In genomic region chr12:101924647-101925046, GRCh38 we compare ENCODE assay signal across 13 cellular contexts. TPM values are rescaled to one million over a fixed set of nuclear protein-coding genes. Genes with fewer than 3 reads are reported as not detected.
DNase-seq lines count a peak whose midpoint lies in the region; ATAC-seq, FAIRE-seq and TF ChIP-seq lines count a peak whose summit lies in the region.
"Had no signal": no experiment of that assay in that cellular context is flagged by ENCODE, and none has a peak within 500 bp of the region (broad histone marks: within the 10 kb centered on the region; RNA-seq: fewer than 3 reads in every experiment).

No MANE protein-coding gene starts in this region.

- no peak for TF ChIP-seq EP300 in K562 (IDR thresholded peaks at IDR 0.05; ENCODE audit: low read length)

- no peak overlapping the region for H2BK15ac ChIP-seq in neuronal stem cell (ENCODE audit: low read length)

- H3K36me3 ChIP-seq in K562 (ENCODE audit: control insufficient read depth, insufficient read depth, low read length): no peaks in the 10 kb centered on the region
- H3K36me3 ChIP-seq in neuronal stem cell (replicated peaks in 1 of 2; ENCODE audit: control insufficient read depth in 2 of 2, insufficient read depth in 2 of 2, low read length in 2 of 2): no peaks in the 10 kb centered on the region

- H2AFZ ChIP-seq in K562 (ENCODE audit: low read depth, low read length) (peak overlapping the region; percentile 74), neuronal stem cell (ENCODE audit: low read length) (peak overlapping the region; percentile 68)

- no TSS peak for BruUV-seq in K562 (replicated peaks; lab: Mats Ljungman, UMichigan)

- TF ChIP-seq RAD21 in K562 (CRISPR knock-in tag; conservative IDR thresholded peaks at IDR 0.05 in 1 of 2, IDR thresholded peaks at IDR 0.05 in 1 of 2): no peak

- H3K27me3 ChIP-seq in K562 (ENCODE audit: control insufficient read depth in 2 of 2, insufficient read depth in 2 of 2, low read length in 2 of 2): peaks cover 0 to 8% of the 10 kb centered on the region in 2 experiments; a peak in 2 of 5 replicates
- no peaks in the 10 kb centered on the region for H3K27me3 ChIP-seq in neuronal stem cell (ENCODE audit: control insufficient read depth in 3 of 3, insufficient read depth in 3 of 3, low read depth in 1 of 3, low read length in 3 of 3)

- DNase-seq in EL (peak; percentile 60), MV-4-11 (lab: John Stamatoyannopoulos, UW) (peak; percentile 58), K562 (ENCODE audit: extremely low read depth in 1 of 4, low spot score in 3 of 4) (peak; percentile 65 to 93 (median 90)), neuronal stem cell (ENCODE audit: low spot score) (no peak), NCI-H2171 treated with DMSO at 0.1 percent for 48 hours (lab: John Stamatoyannopoulos, UW) (no peak), GM13977 (ENCODE audit: low spot score) (no peak), mucosa of gallbladder (ENCODE audit: low spot score) (no peak), GM13976 (ENCODE audit: low spot score) (no peak)
- DNase-seq: activated CD8-positive, alpha-beta T cell treated with anti-CD3 and anti-CD28 coated beads, Interleukin-2, amount 10 ng/mL, durations not matched to agents 7 days and 5 days; DMS 273 treated with DMSO at 0.1 percent for 48 hours; NCI-H2029 had no signal

- H4K8ac ChIP-seq in neuronal stem cell (ENCODE audit: low read depth, low read length): no peak overlapping the region

- no peak overlapping the region for H2BK120ac ChIP-seq in neuronal stem cell (ENCODE audit: low read depth, low read length)

- CTCF ChIA-PET in K562 (lab: Yijun Ruan, JAX; ENCODE audit: low intra/inter-chr PET ratio): no interaction called here

- H4K20me1 ChIP-seq in K562 (replicated peaks; ENCODE audit: control insufficient read depth, insufficient read depth, low read length): no peaks in the 10 kb centered on the region

- H3K4me3 ChIP-seq in K562 (no peak overlapping the region), neuronal stem cell (ENCODE audit: low read length in 2 of 2) (no peak overlapping the region)
- H3K4me3 ChIP-seq: SK-N-MC had no signal

- H3K18ac ChIP-seq in neuronal stem cell (ENCODE audit: low read length): no peak overlapping the region

- H4K91ac ChIP-seq in neuronal stem cell (ENCODE audit: low read depth, low read length, poor library complexity): no peak overlapping the region

- in situ Hi-C loops in K562 (cut with MboI) (loop anchor here (25.0 kb wide), 1 partner anchor 563 kb away; the partner anchor contains the start of gene IGF1), GM13977 (cut with MboI; ENCODE audit: low pct_unique_long_range_greater_than_20kb, low sequenced_read_pairs, unreplicated experiment) (loop anchor here (25.0 kb wide), 1 partner anchor 813 kb away; no protein-coding TSS in a partner anchor), GM13976 (cut with MboI; ENCODE audit: low sequenced_read_pairs, unreplicated experiment) (no loop called here)

- H2BK12ac ChIP-seq in neuronal stem cell (ENCODE audit: low read length): no peak overlapping the region

- intact Hi-C loops in K562 (cut with micrococcal nuclease): no loop called here

- no peaks in the 10 kb centered on the region for H3K9me1 ChIP-seq in K562 (ENCODE audit: control insufficient read depth, insufficient read depth, low read length)

- WGBS in K562 (ENCODE audit: insufficient coverage, low coverage, missing lambda C conversion rate): 21% methylated on average over 4 of the region's 4 CpGs
- no CpG with 5 or more reads among the region's 4 CpGs for WGBS in neuronal stem cell (ENCODE audit: extremely low coverage in 2 of 2, insufficient read length in 2 of 2, insufficient replicate concordance in 1 of 2), 2 donors

- TF ChIP-seq POLR2A in K562 (conservative IDR thresholded peaks at IDR 0.05): no peak

- H2BK5ac ChIP-seq in neuronal stem cell (ENCODE audit: low read length): no peak overlapping the region

- H3K27ac ChIP-seq in K562 (ENCODE audit: extremely low read depth, low read depth, low read length) (no peak overlapping the region), neuronal stem cell (replicated peaks; ENCODE audit: low read length) (no peak overlapping the region)
- H3K27ac ChIP-seq: SK-N-MC had no signal

- H3K4me1 ChIP-seq in K562 (replicated peaks in 1 of 2; ENCODE audit: control insufficient read depth in 2 of 2, insufficient read depth in 2 of 2, low read length in 2 of 2): no peaks in the 10 kb centered on the region; a peak in 2 of 5 replicates
- no peaks in the 10 kb centered on the region for H3K4me1 ChIP-seq in neuronal stem cell (ENCODE audit: control insufficient read depth in 2 of 2, insufficient read depth in 1 of 2, low read depth in 1 of 2, low read length in 2 of 2)

- H3K9me3 ChIP-seq in K562 (replicated peaks; ENCODE audit: control insufficient read depth, insufficient read depth, low read depth, low read length): peaks cover 3% of the 10 kb centered on the region; the same call in 1 of the 2 replicates
- no peaks in the 10 kb centered on the region for H3K9me3 ChIP-seq in neuronal stem cell (replicated peaks in 1 of 2; ENCODE audit: control insufficient read depth in 2 of 2, insufficient read depth in 1 of 2, low read depth in 1 of 2, low read length in 2 of 2)

- no peak overlapping the region for H3K4ac ChIP-seq in neuronal stem cell (ENCODE audit: low read length)

- H3K79me2 ChIP-seq in K562 (ENCODE audit: control insufficient read depth, insufficient read depth, low read length): no peaks in the 10 kb centered on the region

- peak; percentile 99 for ATAC-seq in K562
- ATAC-seq: activated CD8-positive, alpha-beta T cell treated with anti-CD3 and anti-CD28 coated beads, Interleukin-2, amount 10 ng/mL, durations not matched to agents 7 days and 5 days; HCT116 had no signal

- H2AK5ac ChIP-seq in neuronal stem cell (ENCODE audit: low read depth, low read length): no peak overlapping the region

- H3K9ac ChIP-seq in K562 (ENCODE audit: insufficient read depth in 1 of 2, low read depth in 2 of 2, low read length in 2 of 2): no peak overlapping the region
- no peak overlapping the region for H3K9ac ChIP-seq in neuronal stem cell (ENCODE audit: low read depth, low read length, poor library complexity)

- no peak overlapping the region for H3K14ac ChIP-seq in neuronal stem cell (ENCODE audit: low read length)

- H3K23ac ChIP-seq in neuronal stem cell (ENCODE audit: low read depth, low read length, poor library complexity): no peak overlapping the region

- peak overlapping the region; percentile 56 for H3K4me2 ChIP-seq in K562 (ENCODE audit: insufficient read depth, low read length)
- no peak overlapping the region for H3K4me2 ChIP-seq in neuronal stem cell (ENCODE audit: insufficient read depth, low read length, poor library complexity, severe bottlenecking)

- peak; percentile 92 for FAIRE-seq in K562 (lab: Jason Lieb, UNC)

- POLR2A ChIA-PET in K562 (lab: Yijun Ruan, JAX): no interaction called here

- TF ChIP-seq CTCF in K562 (IDR thresholded peaks at IDR 0.05 in 2 of 3, conservative IDR thresholded peaks at IDR 0.05 in 1 of 3; ENCODE audit: insufficient read depth in 2 of 3, low read depth in 1 of 3, low read length in 3 of 3) (no peak), GM13977 (IDR thresholded peaks at IDR 0.05; ENCODE audit: extremely low read depth, insufficient read depth, missing control alignments) (no peak), GM13976 (IDR thresholded peaks at IDR 0.05; ENCODE audit: borderline replicate concordance, control extremely low read depth, extremely low read depth, insufficient read depth, missing control alignments) (no peak)

- H3K79me1 ChIP-seq in neuronal stem cell (ENCODE audit: low read depth, low read length): no peaks in the 10 kb centered on the region

TF ChIP-seq in K562, 482 proteins besides CTCF, POLR2A, EP300 and RAD21 (continues in another document):
- no peak for TF ChIP-seq FUS (optimal IDR thresholded peaks at IDR 0.05; ENCODE audit: low read depth, low read length)
- peak; percentile 68 for TF ChIP-seq POLR2H (tag; IDR thresholded peaks at IDR 0.05; ENCODE audit: low read depth)
- no peak for TF ChIP-seq TAF7 (tag; IDR thresholded peaks at IDR 0.05)
- TF ChIP-seq CC2D1A (IDR thresholded peaks at IDR 0.05): peak; percentile 67
- peak; percentile 89 for TF ChIP-seq NFYB (IDR thresholded peaks at IDR 0.05; ENCODE audit: extremely low read depth, insufficient read length)
- no peak for TF ChIP-seq TEAD1 (CRISPR knock-in tag; IDR thresholded peaks at IDR 0.05)
- TF ChIP-seq CBFA2T2 (conservative IDR thresholded peaks at IDR 0.05): peak; percentile 66
- peak; percentile 67 for TF ChIP-seq FOS (IDR thresholded peaks at IDR 0.05; ENCODE audit: extremely low read depth, insufficient read length)

RNA-seq across cellular contexts. Expression of gene DRAM1, which starts 47.3 kb away (rescaled TPM):
- 4.1 and 12.3 TPM in 2 replicates for total RNA-seq in K562 (2011; cell fraction: chromatin; rRNA removed; ENCODE audit: low replicate concordance)
- total RNA-seq in K562 (2011; cell fraction: nucleolus; rRNA removed): 1.8 and 4.9 TPM in 2 replicates
- total RNA-seq in K562 (2011; cell fraction: nucleoplasm; rRNA removed): 3.2 and 8.5 TPM in 2 replicates
- total RNA-seq in K562 (2014; rRNA removed) (1.4 and 2.1 TPM in 2 replicates), K562 (2014; rRNA removed; fragmentation: Illumina TruSeq; extraction: Trizol) (4.2 and 4.3 TPM in 2 replicates), K562 (2015; rRNA removed; fragmentation: Illumina TruSeq; extraction: Trizol) (2.7 TPM in 2 replicates), K562 (2021) (2.9 and 4.2 TPM in 2 replicates), mucosa of gallbladder (19.2 TPM)
- polyA plus RNA-seq in K562 (2011; rRNA removed) (1.3 and 2.7 TPM in 2 replicates), K562 (2014; fragmentation: Illumina TruSeq; extraction: Trizol) (2.9 and 3.3 TPM in 2 replicates), K562 (2014; fragmentation: Nextera tagmentation; extraction: Ambion mirVana) (1 to 10 TPM; 1.5 to 2.0 TPM), K562 (2014; rRNA removed) (2.2 and 2.7 TPM in 2 replicates)
- 1.2 and 2.0 TPM in 2 replicates for polyA plus RNA-seq in K562 (2011; cell fraction: cytosol; rRNA removed)
- 0.27 and 0.58 TPM in 2 replicates for polyA plus RNA-seq in K562 (2011; cell fraction: nucleus; rRNA removed)
- polyA plus RNA-seq in K562 (2012): 3.1 and 5.9 TPM in 2 replicates
- 1.7 and 4.0 TPM in 2 replicates for polyA minus RNA-seq in K562 (2011; rRNA and poly(A)+ RNA removed)
- polyA minus RNA-seq in K562 (2011; cell fraction: cytosol; rRNA and poly(A)+ RNA removed): 0.64 and 3.0 TPM in 2 replicates
- polyA minus RNA-seq in K562 (2011; cell fraction: nucleus; rRNA and poly(A)+ RNA removed): 0.22 and 2.4 TPM in 2 replicates
- 4.8 TPM for polyA plus RNA-seq in neuronal stem cell (2013, experiment 1 of 2)
- polyA plus RNA-seq in neuronal stem cell (2013, experiment 2 of 2): 4.6 TPM

Comparison
In these comparisons a context has a peak if more than half of its experiments do, and no peak if none do; other contexts are left out.
1. DNase-seq: peak in EL (single experiment), MV-4-11 (single experiment) and K562 (4 of 4); none in neuronal stem cell (single experiment), NCI-H2171 treated with DMSO at 0.1 percent for 48 hours (single experiment), GM13977 (single experiment), mucosa of gallbladder (single experiment) and GM13976 (single experiment).